ENCODE assay signal across 10 cellular contexts in the genomic region with DNA sequence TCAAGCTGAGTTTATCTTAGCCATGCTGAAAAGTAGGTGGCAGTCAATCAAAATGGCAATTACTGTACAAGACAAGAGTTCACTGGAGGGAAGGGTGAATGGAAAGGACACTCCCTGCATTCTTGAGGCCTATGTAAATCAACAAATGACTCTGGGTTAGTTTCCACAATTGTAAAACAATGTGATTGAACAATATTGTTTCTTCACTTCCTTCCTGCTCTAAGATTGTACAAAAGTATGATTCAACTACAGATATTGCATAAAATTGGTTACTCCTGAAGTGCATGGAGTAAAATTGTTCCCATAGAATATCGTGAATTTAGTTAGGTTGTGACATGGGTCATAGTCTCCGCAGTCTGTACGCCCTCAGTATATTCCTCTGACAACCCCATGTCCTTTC.
DNase-seq lines count a peak whose midpoint lies in the region; ATAC-seq and TF ChIP-seq lines count a peak whose summit lies in the region.
"Had no signal": no experiment of that assay in that cellular context is flagged by ENCODE, and none has a peak within 500 bp of the region (broad histone marks: within the 10 kb centered on the region; RNA-seq: fewer than 3 reads in every experiment).

No MANE protein-coding gene starts in this region.

- peaks cover 30% of the 10 kb centered on the region for H3K4me1 Mint-ChIP-seq in activated CD8-positive, alpha-beta T cell treated with anti-CD3 and anti-CD28 coated beads for 36 hours (ENCODE audit: low read depth)

- DNase-seq in EH (ENCODE audit: low read depth) (peak; percentile 68), NOMO-1 treated with dmso at 0.1 percent for 144 hours (lab: John Stamatoyannopoulos, UW; ENCODE audit: unreplicated experiment) (peak; percentile 73), fibroblast of gingiva (ENCODE audit: low read depth) (peak; percentile 74), pulmonary artery endothelial cell (ENCODE audit: low read depth, low spot score) (peak; percentile 78), amygdala (lab: John Stamatoyannopoulos, UW) (no peak), NCI-H2081 treated with DMSO at 0.1 percent for 48 hours (lab: John Stamatoyannopoulos, UW) (no peak)
- DNase-seq in activated CD8-positive, alpha-beta T cell treated with anti-CD3 and anti-CD28 coated beads for 36 hours: no peak
- DNase-seq in activated effector memory CD4-positive, alpha-beta T cell treated with anti-CD3 and anti-CD28 coated beads, Interleukin-2, amount 50 U/mL, for 16 hours: no peak
- DNase-seq: effector memory CD8-positive, alpha-beta T cell; NCI-H146 had no signal

- H3K27me3 Mint-ChIP-seq in activated CD8-positive, alpha-beta T cell treated with anti-CD3 and anti-CD28 coated beads for 36 hours: no peaks in the 10 kb centered on the region
- H3K27me3 Mint-ChIP-seq: effector memory CD8-positive, alpha-beta T cell had no signal

- H3K9me3 Mint-ChIP-seq in activated CD8-positive, alpha-beta T cell treated with anti-CD3 and anti-CD28 coated beads for 36 hours: peaks cover 4% of the 10 kb centered on the region

- CTCF ChIA-PET in activated CD8-positive, alpha-beta T cell treated with anti-CD3 and anti-CD28 coated beads for 36 hours (lab: Charles Lee): interaction anchor here (1.0 to 1.4 kb wide), 2 partner anchors 9 to 12 kb away, joined by 3 to 6 read pairs; no protein-coding TSS in a partner anchor

- ATAC-seq in activated CD8-positive, alpha-beta T cell treated with anti-CD3 and anti-CD28 coated beads for 36 hours: no peak
- ATAC-seq: effector memory CD8-positive, alpha-beta T cell had no signal

- H3K4me3 Mint-ChIP-seq in activated CD8-positive, alpha-beta T cell treated with anti-CD3 and anti-CD28 coated beads for 36 hours: no peak overlapping the region
- H3K4me3 Mint-ChIP-seq: effector memory CD8-positive, alpha-beta T cell had no signal

- POLR2A ChIA-PET in activated CD8-positive, alpha-beta T cell treated with anti-CD3 and anti-CD28 coated beads for 36 hours (lab: Charles Lee): interaction anchor here (0.9 kb wide), 1 partner anchor 10 kb away, joined by 5 read pairs; no protein-coding TSS in a partner anchor

- H3K27ac Mint-ChIP-seq in activated CD8-positive, alpha-beta T cell treated with anti-CD3 and anti-CD28 coated beads for 36 hours: no peak overlapping the region
- H3K27ac Mint-ChIP-seq: effector memory CD8-positive, alpha-beta T cell had no signal

- H3K36me3 Mint-ChIP-seq in activated CD8-positive, alpha-beta T cell treated with anti-CD3 and anti-CD28 coated beads for 36 hours (ENCODE audit: low read depth): peaks cover 3% of the 10 kb centered on the region

- intact Hi-C loops in activated CD8-positive, alpha-beta T cell treated with anti-CD3 and anti-CD28 coated beads for 36 hours (cut with micrococcal nuclease): loop anchor here (10.0 kb wide), 1 partner anchor 153 kb away; no protein-coding TSS in a partner anchor

- no peak for TF ChIP-seq CTCF in activated CD8-positive, alpha-beta T cell treated with anti-CD3 and anti-CD28 coated beads for 36 hours (IDR thresholded peaks at IDR 0.05)

Comparison
In these comparisons a context has a peak if more than half of its experiments do, and no peak if none do; other contexts are left out.
1. DNase-seq: peak in EH (single experiment), NOMO-1 treated with dmso at 0.1 percent for 144 hours (single experiment), fibroblast of gingiva (single experiment) and pulmonary artery endothelial cell (single experiment); none in activated CD8-positive, alpha-beta T cell treated with anti-CD3 and anti-CD28 coated beads for 36 hours (single experiment), activated effector memory CD4-positive, alpha-beta T cell treated with anti-CD3 and anti-CD28 coated beads, Interleukin-2, amount 50 U/mL, for 16 hours (single experiment), amygdala (0 of 56) and NCI-H2081 treated with DMSO at 0.1 percent for 48 hours (single experiment).